Comparison of ENCODE assay signal across 10 cellular contexts in the genomic region with DNA sequence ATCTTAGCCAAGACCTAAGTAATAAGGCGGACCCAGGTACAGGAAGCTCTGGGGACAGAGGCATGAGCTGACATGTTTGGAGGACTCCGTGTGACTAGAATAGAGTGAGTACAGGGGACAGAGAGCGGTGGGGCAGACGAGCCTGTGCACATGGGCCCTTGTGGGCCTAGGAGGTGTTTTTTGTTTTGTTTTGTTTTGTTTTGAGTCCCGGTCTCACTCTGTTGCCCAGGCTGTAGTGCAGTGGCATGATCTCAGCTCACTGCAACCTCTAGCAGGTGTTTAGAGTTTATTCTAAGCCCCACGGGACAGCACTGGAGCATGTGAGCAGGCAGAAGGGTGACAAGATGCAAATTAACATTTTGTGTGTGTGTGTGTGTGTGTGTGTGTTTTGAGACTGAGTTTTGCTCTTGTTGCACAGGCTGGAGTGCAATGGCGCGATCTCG. TPM values are rescaled to one million over a fixed set of nuclear protein-coding genes. Genes with fewer than 3 reads are reported as not detected.
DNase-seq lines count a peak whose midpoint lies in the region; ATAC-seq and TF ChIP-seq lines count a peak whose summit lies in the region.
"Had no signal": no experiment of that assay in that cellular context is flagged by ENCODE, and none has a peak within 500 bp of the region (broad histone marks: within the 10 kb centered on the region; RNA-seq: fewer than 3 reads in every experiment).

No MANE protein-coding gene starts in this region.

- no peak for TF ChIP-seq EP300 in upper lobe of left lung (IDR thresholded peaks at IDR 0.05)
- no peak for TF ChIP-seq EP300 in sigmoid colon (IDR thresholded peaks at IDR 0.05)

- intact Hi-C loops in sigmoid colon (cut with DNase I), result loop anchor here (5.0 kb wide), 1 partner anchor 143 kb away; the partner anchor contains the start of gene PTGES2

- H3K9ac ChIP-seq in BLaER1, result 0 out of 2 replicates have a peak overlapping the region, but pooled peaks have one; percentile 17

- H3K4me3 ChIP-seq in BLaER1 (no peak overlapping the region), Peyer's patch (no peak overlapping the region), upper lobe of left lung (no peak overlapping the region), sigmoid colon (no peak overlapping the region)
- H3K4me3 ChIP-seq: SJCRH30 had no signal

- H3K36me3 ChIP-seq in BLaER1 (no peaks in the 10 kb centered on the region), Peyer's patch (no peaks in the 10 kb centered on the region), upper lobe of left lung (no peaks in the 10 kb centered on the region), sigmoid colon (no peaks in the 10 kb centered on the region)
- H3K36me3 ChIP-seq: SJCRH30 had no signal

- ATAC-seq in GM18517 (IDR thresholded peaks at IDR 0.05; ENCODE audit: unreplicated experiment) (peak; percentile 57), HG02884 (IDR thresholded peaks at IDR 0.05; ENCODE audit: unreplicated experiment) (peak; percentile 39), upper lobe of left lung (ENCODE audit: low FRiP score in 2 of 2) (no peak)

- H4K20me1 ChIP-seq in BLaER1, result peaks cover 17% of the 10 kb centered on the region

- peak in 2 of 3 donors; percentile 83 for DNase-seq in Peyer's patch
- DNase-seq in upper lobe of left lung, result no peak
- DNase-seq in SKM-1 (lab: John Stamatoyannopoulos, UW; ENCODE audit: unreplicated experiment), result no peak
- no peak for DNase-seq in stimulated activated CD4-positive, alpha-beta T cell treated with anti-CD3 and anti-CD28 coated beads, Interleukin-12 subunit alpha, Interleukin-12 subunit beta, amount 100 ng/mL, for 4 hours
- DNase-seq in sigmoid colon, result no peak
- DNase-seq: DND-41, SJCRH30 had no signal

- TF ChIP-seq POLR2A in Peyer's patch (IDR thresholded peaks at IDR 0.05) (no peak), upper lobe of left lung (IDR thresholded peaks at IDR 0.05) (no peak), sigmoid colon (IDR thresholded peaks at IDR 0.05) (no peak)

- peak overlapping the region; percentile 99 for H3K4me2 ChIP-seq in BLaER1

- H3K9me3 ChIP-seq in BLaER1 (no peaks in the 10 kb centered on the region), Peyer's patch (no peaks in the 10 kb centered on the region), upper lobe of left lung (no peaks in the 10 kb centered on the region), sigmoid colon (no peaks in the 10 kb centered on the region)
- H3K9me3 ChIP-seq: SJCRH30 had no signal

- H3K4me1 ChIP-seq in BLaER1, result peaks cover 79% of the 10 kb centered on the region
- peaks cover 0 to 21% (median 7%) of the 10 kb centered on the region in 4 donors for H3K4me1 ChIP-seq in Peyer's patch
- peaks cover 12 to 22% (median 19%) of the 10 kb centered on the region in 4 donors for H3K4me1 ChIP-seq in upper lobe of left lung
- peaks cover 0 to 23% (median 12%) of the 10 kb centered on the region in 4 donors for H3K4me1 ChIP-seq in sigmoid colon

- WGBS in upper lobe of left lung, 2 donors, result 92 to 93% methylated on average over 9 of the region's 9 CpGs
- WGBS in sigmoid colon, 2 donors, result 73 to 91% methylated on average over 9 of the region's 9 CpGs

- H3K27ac ChIP-seq in BLaER1 (peak overlapping the region; percentile 58), Peyer's patch (peak overlapping the region in 2 of 4 donors; percentile 41 to 95), upper lobe of left lung (no peak overlapping the region), sigmoid colon (no peak overlapping the region)
- H3K27ac ChIP-seq: SJCRH30 had no signal

- no peak for TF ChIP-seq CTCF in Peyer's patch (IDR thresholded peaks at IDR 0.05)
- no peak for TF ChIP-seq CTCF in upper lobe of left lung (IDR thresholded peaks at IDR 0.05)
- no peak for TF ChIP-seq CTCF in sigmoid colon (IDR thresholded peaks at IDR 0.05)

- no peaks in the 10 kb centered on the region; the same call in 1 of the 2 replicates for H3K27me3 ChIP-seq in BLaER1
- no peaks in the 10 kb centered on the region for H3K27me3 ChIP-seq in Peyer's patch
- H3K27me3 ChIP-seq in upper lobe of left lung, result no peaks in the 10 kb centered on the region
- no peaks in the 10 kb centered on the region for H3K27me3 ChIP-seq in sigmoid colon

RNA-seq across cellular contexts. Expression of gene EEIG1, which starts 3.1 kb away (rescaled TPM):
- total RNA-seq in Peyer's patch (100 to 1,000 TPM in 3 of 4 donors, 10 to 100 TPM in 1; 71.8 to 219 (median 122) TPM), upper lobe of left lung (10 to 100 TPM; 17.8 to 60.7 (median 48.0) TPM), sigmoid colon (10 to 100 TPM; 10.9 to 32.7 (median 19.2) TPM)
- polyA plus RNA-seq in sigmoid colon, result 10 to 100 TPM; 69.1 to 92.0 (median 77.0) TPM

RNA-seq across cellular contexts. Expression of gene DPM2, which starts 46.2 kb away (rescaled TPM):
- total RNA-seq in Peyer's patch (10 to 100 TPM; 20.6 to 27.3 (median 22.1) TPM), upper lobe of left lung (10 to 100 TPM; 20.1 to 40.7 (median 25.6) TPM), sigmoid colon (10 to 100 TPM in 2 of 4 donors, 1 to 10 TPM in 2; 6.0 to 11.9 (median 9.7) TPM)
- polyA plus RNA-seq in sigmoid colon, result 10 to 100 TPM; 17.3 to 41.9 (median 24.6) TPM

RNA-seq across cellular contexts. Expression of gene PIP5KL1, which starts 53.3 kb away (rescaled TPM):
- total RNA-seq in Peyer's patch (1 to 10 TPM in 1 of 4 donors, not detected in 3; 2.5 TPM), upper lobe of left lung (10 to 100 TPM in 3 of 6 donors, 1 to 10 TPM in 3; 4.1 to 38.8 (median 10.0) TPM), sigmoid colon (1 to 10 TPM in 3 of 4 donors, under 1 TPM in 1; 0.16 to 4.2 (median 2.6) TPM)
- polyA plus RNA-seq in sigmoid colon, result 1 to 10 TPM in 1 of 3 donors, under 1 TPM in 1, not detected in 1; 0.70 to 1.8 TPM

Comparison
In these comparisons a context has a peak if more than half of its experiments do, and no peak if none do; other contexts are left out.
1. ATAC-seq: peak in GM18517 (single experiment) and HG02884 (single experiment); none in upper lobe of left lung (0 of 2).
2. DNase-seq: peak in Peyer's patch (2 of 3); none in upper lobe of left lung (0 of 2), SKM-1 (single experiment), stimulated activated CD4-positive, alpha-beta T cell treated with anti-CD3 and anti-CD28 coated beads, Interleukin-12 subunit alpha, Interleukin-12 subunit beta, amount 100 ng/mL, for 4 hours (single experiment) and sigmoid colon (single experiment).